ENCODE assay signal across 1 cellular context in the genomic region with DNA sequence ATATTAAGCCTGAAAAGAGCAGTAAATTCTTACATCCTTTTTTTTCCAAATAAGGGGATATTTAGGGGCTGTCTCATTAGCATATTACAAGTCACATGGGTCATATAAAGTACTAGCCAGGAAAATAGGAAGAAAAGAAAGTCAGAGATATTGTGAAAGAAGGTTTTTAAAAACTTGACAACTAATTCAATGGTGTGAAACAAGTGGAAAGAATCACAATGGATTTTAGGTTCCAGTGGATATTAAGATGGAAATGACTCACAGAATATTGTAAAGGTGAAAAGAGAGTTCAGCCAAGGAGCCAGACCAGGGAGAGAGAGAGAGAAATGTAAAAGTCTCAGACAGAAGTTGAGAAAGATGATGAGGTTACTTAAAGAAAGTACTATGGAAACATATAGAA.
TF ChIP-seq lines count a peak whose summit lies in the region.

No MANE protein-coding gene starts in this region.

TF ChIP-seq in WTC11, 78 proteins besides CTCF, POLR2A, EP300 and RAD21 (continued from another document):
- TF ChIP-seq, protein P1, sequence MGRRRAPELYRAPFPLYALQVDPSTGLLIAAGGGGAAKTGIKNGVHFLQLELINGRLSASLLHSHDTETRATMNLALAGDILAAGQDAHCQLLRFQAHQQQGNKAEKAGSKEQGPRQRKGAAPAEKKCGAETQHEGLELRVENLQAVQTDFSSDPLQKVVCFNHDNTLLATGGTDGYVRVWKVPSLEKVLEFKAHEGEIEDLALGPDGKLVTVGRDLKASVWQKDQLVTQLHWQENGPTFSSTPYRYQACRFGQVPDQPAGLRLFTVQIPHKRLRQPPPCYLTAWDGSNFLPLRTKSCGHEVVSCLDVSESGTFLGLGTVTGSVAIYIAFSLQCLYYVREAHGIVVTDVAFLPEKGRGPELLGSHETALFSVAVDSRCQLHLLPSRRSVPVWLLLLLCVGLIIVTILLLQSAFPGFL (CRISPR knock-in tag; IDR thresholded peaks at IDR 0.05; ENCODE audit: borderline replicate concordance), result no peak
- TF ChIP-seq CREB1 (CRISPR knock-in tag; IDR thresholded peaks at IDR 0.05) (no peak), NFATC4 (CRISPR knock-in tag; IDR thresholded peaks at IDR 0.05) (no peak), MYBL2 (CRISPR knock-in tag; IDR thresholded peaks at IDR 0.05) (no peak), MXD4 (CRISPR knock-in tag; IDR thresholded peaks at IDR 0.05; ENCODE audit: borderline replicate concordance) (no peak)
TF ChIP-seq in WTC11: peak in this region for 0.
